16 cellular contexts compared by ENCODE assay signal in genomic region chr2:11914455-11914854, GRCh38.
DNase-seq lines count a peak whose midpoint lies in the region; TF ChIP-seq lines count a peak whose summit lies in the region.
"Had no signal": no experiment of that assay in that cellular context is flagged by ENCODE, and none has a peak within 500 bp of the region (broad histone marks: within the 10 kb centered on the region; RNA-seq: fewer than 3 reads in every experiment).

No MANE protein-coding gene starts in this region.

- no peak overlapping the region for H3K4me3 ChIP-seq in fibroblast of mammary gland (ENCODE audit: control insufficient read depth, low read depth, low read length)
- H3K4me3 ChIP-seq in retinal pigment epithelial cell (ENCODE audit: low read length): no peak overlapping the region
- H3K4me3 ChIP-seq: BLaER1, lower lobe of right lung, transverse colon had no signal

- DNase-seq in M059J (ENCODE audit: low read depth) (peak; percentile 39), RWPE1 (ENCODE audit: low spot score) (peak; percentile 38), fibroblast of mammary gland (ENCODE audit: low read depth) (peak; percentile 28), retinal pigment epithelial cell (ENCODE audit: low read depth) (peak; percentile 56), kidney glomerular epithelial cell (lab: John Stamatoyannopoulos, UW) (no peak)
- no peak for DNase-seq in activated effector memory CD4-positive, alpha-beta T cell treated with Interleukin-2 at 50 U/mL for 16 hours
- DNase-seq in stimulated activated CD4-positive, alpha-beta T cell treated with anti-CD3 and anti-CD28 coated beads, Interleukin-4, amount 100 ng/mL, for 1 hour: no peak
- DNase-seq: activated CD4-positive, CD25-positive, alpha-beta regulatory T cell; lower lobe of right lung; NCI-H1105 treated with DMSO at 0.1 percent for 48 hours; NCI-H2171; nephron progenitor cell; stimulated activated CD4-positive, alpha-beta T cell treated with anti-CD3 and anti-CD28 coated beads, Interleukin-15, amount 100 ng/mL, for 24 hours; stimulated activated naive CD4-positive, alpha-beta T cell; transverse colon had no signal

- TF ChIP-seq CTCF in RWPE1 (conservative IDR thresholded peaks at IDR 0.05; ENCODE audit: low read depth): no peak
- no peak for TF ChIP-seq CTCF in fibroblast of mammary gland (conservative IDR thresholded peaks at IDR 0.05; ENCODE audit: control insufficient read depth, insufficient read depth, low read depth, low read length)
- TF ChIP-seq CTCF in retinal pigment epithelial cell (conservative IDR thresholded peaks at IDR 0.05; ENCODE audit: low read depth, low read length): no peak

- POLR2A ChIA-PET in RWPE1 (lab: Yijun Ruan, JAX; ENCODE audit: low non-redundant PET): no interaction called here

- CTCF ChIA-PET in RWPE1 (lab: Yijun Ruan, JAX): interaction anchor here (1.1 kb wide), 1 partner anchor 1093 kb away, joined by 3 read pairs; no protein-coding TSS in a partner anchor

- peak overlapping the region; percentile 46 for H3K27ac ChIP-seq in RWPE1
- H3K27ac ChIP-seq: BLaER1, lower lobe of right lung, transverse colon had no signal

Comparison
In these comparisons a context has a peak if more than half of its experiments do, and no peak if none do; other contexts are left out.
1. DNase-seq: peak in M059J (single experiment), RWPE1 (single experiment), fibroblast of mammary gland (single experiment) and retinal pigment epithelial cell (single experiment); none in kidney glomerular epithelial cell (single experiment), activated effector memory CD4-positive, alpha-beta T cell treated with Interleukin-2 at 50 U/mL for 16 hours (single experiment) and stimulated activated CD4-positive, alpha-beta T cell treated with anti-CD3 and anti-CD28 coated beads, Interleukin-4, amount 100 ng/mL, for 1 hour (single experiment).